In genomic region chr5:122999947-123000563, GRCh38 we compare ENCODE assay signal across 9 cellular contexts. TPM values are rescaled to one million over a fixed set of nuclear protein-coding genes. Genes with fewer than 3 reads are reported as not detected.
DNase-seq lines count a peak whose midpoint lies in the region; ATAC-seq and TF ChIP-seq lines count a peak whose summit lies in the region.
"Had no signal": no experiment of that assay in that cellular context is flagged by ENCODE, and none has a peak within 500 bp of the region (broad histone marks: within the 10 kb centered on the region; RNA-seq: fewer than 3 reads in every experiment).

No MANE protein-coding gene starts in this region.

- TF ChIP-seq POLR2A in body of pancreas (IDR thresholded peaks at IDR 0.05), result no peak

- DNase-seq in AG10803 (ENCODE audit: low read depth) (peak; percentile 55), NCI-H2227 treated with DMSO at 0.1 percent for 48 hours (lab: John Stamatoyannopoulos, UW) (peak; percentile 1), body of pancreas (peak; percentile 73 to 85 (median 80)), lower lobe of right lung (peak; percentile 45), NCI-H2081 treated with DMSO at 0.1 percent for 48 hours (lab: John Stamatoyannopoulos, UW) (no peak), NCI-H1417 treated with DMSO at 0.1 percent for 48 hours (lab: John Stamatoyannopoulos, UW) (no peak)

- H3K9me3 ChIP-seq in body of pancreas (no peaks in the 10 kb centered on the region), lower lobe of right lung (no peaks in the 10 kb centered on the region)

- H3K27ac ChIP-seq in body of pancreas (no peak overlapping the region), lower lobe of right lung (no peak overlapping the region)
- H3K27ac ChIP-seq: KMS-11 had no signal

- H3K4me3 ChIP-seq in AG10803 (ENCODE audit: low read length) (no peak overlapping the region), body of pancreas (no peak overlapping the region), lower lobe of right lung (no peak overlapping the region)

- H3K27me3 ChIP-seq in body of pancreas (no peaks in the 10 kb centered on the region), lower lobe of right lung (ENCODE audit: low read depth) (no peaks in the 10 kb centered on the region)

- WGBS in body of pancreas, 2 donors, result 36 to 47% methylated on average over 10 of the region's 10 CpGs

- H3K4me1 ChIP-seq in body of pancreas, result no peaks in the 10 kb centered on the region
- H3K4me1 ChIP-seq in lower lobe of right lung, result no peaks in the 10 kb centered on the region

- no peaks in the 10 kb centered on the region for H3K36me3 ChIP-seq in body of pancreas (replicated peaks in 1 of 2; ENCODE audit: insufficient read depth in 1 of 2, low read depth in 2 of 2)
- no peaks in the 10 kb centered on the region for H3K36me3 ChIP-seq in lower lobe of right lung

- TF ChIP-seq CTCF in AG10803 (conservative IDR thresholded peaks at IDR 0.05; ENCODE audit: low read length) (peak; percentile 53), body of pancreas (IDR thresholded peaks at IDR 0.05) (peak; percentile 59 to 95 (median 88)), lower lobe of right lung (IDR thresholded peaks at IDR 0.05) (peak; percentile 37)

- ATAC-seq in GM18502 (IDR thresholded peaks at IDR 0.05; ENCODE audit: poor library complexity, unreplicated experiment) (peak; percentile 97), HG02642 (IDR thresholded peaks at IDR 0.05; ENCODE audit: poor library complexity, unreplicated experiment) (peak; percentile 94), body of pancreas (peak; percentile 72), lower lobe of right lung (peak in 1 of 2 donors; percentile 36)

- intact Hi-C loops in body of pancreas (cut with DNase I), result loop anchor here (10.0 kb wide), 1 partner anchor 95 kb away; no protein-coding TSS in a partner anchor
- intact Hi-C loops in lower lobe of right lung (cut with DNase I), result no loop called here

RNA-seq across cellular contexts. Expression of gene PPIC, which starts 36.5 kb away (rescaled TPM):
- total RNA-seq in body of pancreas (10 to 100 TPM in 1 of 2 donors, 1 to 10 TPM in 1; 9.6 to 31.0 TPM), lower lobe of right lung (39.5 TPM)

Comparison
In these comparisons a context has a peak if more than half of its experiments do, and no peak if none do; other contexts are left out.
1. DNase-seq: peak in AG10803 (single experiment), NCI-H2227 treated with DMSO at 0.1 percent for 48 hours (single experiment), body of pancreas (4 of 4) and lower lobe of right lung (single experiment); none in NCI-H2081 treated with DMSO at 0.1 percent for 48 hours (single experiment) and NCI-H1417 treated with DMSO at 0.1 percent for 48 hours (single experiment).
2. CTCF ChIP-seq: peak in every context shown above with its lines; median percentile 88 in body of pancreas; 53 in AG10803; 37 in lower lobe of right lung.